In genomic region chr11:37277896-37278465, GRCh38 we compare ENCODE assay signal across 37 cellular contexts.
"Had no signal": no experiment of that assay in that cellular context is flagged by ENCODE, and none has a peak within 500 bp of the region (broad histone marks: within the 10 kb centered on the region; RNA-seq: fewer than 3 reads in every experiment).

No MANE protein-coding gene starts in this region.

- H3K9me3 Mint-ChIP-seq: activated naive CD8-positive, alpha-beta T cell treated with anti-CD3 and anti-CD28 coated beads for 36 hours had no signal

- H3K4me1 ChIP-seq: adrenal gland, ascending aorta, body of pancreas, breast epithelium had no signal

- H3K36me3 Mint-ChIP-seq: activated naive CD4-positive, alpha-beta T cell treated with anti-CD3 and anti-CD28 coated beads, Interleukin-2, amount 10 ng/mL, durations not matched to agents 7 days and 5 days; activated naive CD4-positive, alpha-beta T cell treated with anti-CD3 and anti-CD28 coated beads, Interleukin-2, amount 50 U/mL, for 24 hours; activated naive CD4-positive, alpha-beta T cell treated with anti-CD3 and anti-CD28 coated beads, Interleukin-2, amount 50 U/mL, for 72 hours; activated naive CD8-positive, alpha-beta T cell; activated naive CD8-positive, alpha-beta T cell treated with anti-CD3 and anti-CD28 coated beads for 36 hours; activated naive CD8-positive, alpha-beta T cell treated with anti-CD3 and anti-CD28 coated beads, Interleukin-2, amount 10 ng/mL, durations not matched to agents 7 days and 5 days; brain had no signal

- H3K4me3 Mint-ChIP-seq: activated naive CD4-positive, alpha-beta T cell treated with anti-CD3 and anti-CD28 coated beads for 36 hours; activated naive CD4-positive, alpha-beta T cell treated with anti-CD3 and anti-CD28 coated beads, Interleukin-2, amount 10 ng/mL, durations not matched to agents 7 days and 5 days; activated naive CD4-positive, alpha-beta T cell treated with anti-CD3 and anti-CD28 coated beads, Interleukin-2, amount 50 U/mL, for 24 hours; activated naive CD8-positive, alpha-beta T cell; activated naive CD8-positive, alpha-beta T cell treated with anti-CD3 and anti-CD28 coated beads for 36 hours; activated naive CD8-positive, alpha-beta T cell treated with anti-CD3 and anti-CD28 coated beads, Interleukin-2, amount 10 ng/mL, durations not matched to agents 7 days and 5 days; activated naive CD8-positive, alpha-beta T cell treated with anti-CD3 and anti-CD28 coated beads, Interleukin-2, amount 50 U/mL, for 24 hours; activated T-cell treated with anti-CD3 and anti-CD28 coated beads, Interleukin-2, amount 50 U/mL, for 24 hours; activated T-cell treated with anti-CD3 and anti-CD28 coated beads, Interleukin-2, amount 50 U/mL, for 4 hours; activated T-cell treated with anti-CD3 and anti-CD28 coated beads, Interleukin-2, amount 50 U/mL, for 72 hours; activated T-helper 1 cell treated with anti-CD3 and anti-CD28 coated beads, Interleukin-12 subunit alpha, Interleukin-12 subunit beta, Interleukin-2, Interleukin-4 antibody, amounts not matched to agents 30 ng/mL and 10 ng/mL and 1 ng/mL, durations not matched to agents 14 hours and 24 hours and 36 hours; activated T-helper 17 cell treated with anti-CD3 and anti-CD28 coated beads, Interleukin-2, amount 50 U/mL, for 72 hours; brain; central memory CD8-positive, alpha-beta T cell had no signal

- DNase-seq: activated effector memory CD4-positive, alpha-beta T cell treated with anti-CD3 and anti-CD28 coated beads, Interleukin-2, amount 50 U/mL, for 16 hours; activated effector memory CD4-positive, alpha-beta T cell treated with Interleukin-2 at 50 U/mL for 16 hours; activated gamma-delta T cell; activated gamma-delta T cell treated with Interleukin-2 at 50 U/mL for 16 hours; activated naive CD4-positive, alpha-beta T cell; activated naive CD4-positive, alpha-beta T cell treated with anti-CD3 and anti-CD28 coated beads for 36 hours; activated naive CD4-positive, alpha-beta T cell treated with anti-CD3 and anti-CD28 coated beads, Interleukin-2, amount 10 ng/mL, durations not matched to agents 7 days and 5 days; activated naive CD4-positive, alpha-beta T cell treated with anti-CD3 and anti-CD28 coated beads, Interleukin-2, amount 50 U/mL, for 16 hours; activated naive CD4-positive, alpha-beta T cell treated with Interleukin-2 at 50 U/mL for 16 hours; activated naive CD8-positive, alpha-beta T cell treated with anti-CD3 and anti-CD28 coated beads for 36 hours; activated naive CD8-positive, alpha-beta T cell treated with anti-CD3 and anti-CD28 coated beads, Interleukin-2, amount 10 ng/mL, durations not matched to agents 7 days and 5 days; activated naive CD8-positive, alpha-beta T cell treated with anti-CD3 and anti-CD28 coated beads, Interleukin-2, amount 50 U/mL, for 24 hours; activated T-cell treated with anti-CD3 and anti-CD28 coated beads, Interleukin-2, amount 50 U/mL, for 24 hours; activated T-cell treated with anti-CD3 and anti-CD28 coated beads, Interleukin-2, amount 50 U/mL, for 4 hours; activated T-cell treated with anti-CD3 and anti-CD28 coated beads, Interleukin-2, amount 50 U/mL, for 48 hours; activated T-cell treated with anti-CD3 and anti-CD28 coated beads, Interleukin-2, amount 50 U/mL, for 72 hours; adrenal gland; amniotic stem cell; amygdala; anterior cingulate cortex; aorta; body of pancreas; brain microvascular endothelial cell; caudate nucleus; central memory CD4-positive, alpha-beta T cell; cerebellar nuclear complex had no signal

- H3K27me3 ChIP-seq: adrenal gland, ascending aorta, body of pancreas, brain microvascular endothelial cell, breast epithelium, cardiac muscle cell had no signal

- ATAC-seq: activated naive CD4-positive, alpha-beta T cell treated with anti-CD3 and anti-CD28 coated beads, Interleukin-2, amount 50 U/mL, for 72 hours; activated naive CD8-positive, alpha-beta T cell treated with anti-CD3 and anti-CD28 coated beads, Interleukin-2, amount 50 U/mL, for 24 hours; activated T-cell treated with anti-CD3 and anti-CD28 coated beads, Interleukin-2, amount 50 U/mL, for 4 hours; activated T-cell treated with anti-CD3 and anti-CD28 coated beads, Interleukin-2, amount 50 U/mL, for 72 hours; activated T-helper 17 cell treated with anti-CD3 and anti-CD28 coated beads, Interleukin-2, amount 50 U/mL, for 72 hours; body of pancreas had no signal

- H3K27ac Mint-ChIP-seq: activated naive CD4-positive, alpha-beta T cell treated with anti-CD3 and anti-CD28 coated beads for 36 hours; activated naive CD4-positive, alpha-beta T cell treated with anti-CD3 and anti-CD28 coated beads, Interleukin-2, amount 10 ng/mL, durations not matched to agents 7 days and 5 days; activated naive CD4-positive, alpha-beta T cell treated with anti-CD3 and anti-CD28 coated beads, Interleukin-2, amount 50 U/mL, for 24 hours; activated naive CD4-positive, alpha-beta T cell treated with anti-CD3 and anti-CD28 coated beads, Interleukin-2, amount 50 U/mL, for 72 hours; activated naive CD8-positive, alpha-beta T cell; activated naive CD8-positive, alpha-beta T cell treated with anti-CD3 and anti-CD28 coated beads for 36 hours; activated naive CD8-positive, alpha-beta T cell treated with anti-CD3 and anti-CD28 coated beads, Interleukin-2, amount 10 ng/mL, durations not matched to agents 7 days and 5 days; activated naive CD8-positive, alpha-beta T cell treated with anti-CD3 and anti-CD28 coated beads, Interleukin-2, amount 50 U/mL, for 24 hours; activated T-cell treated with anti-CD3 and anti-CD28 coated beads, Interleukin-2, amount 50 U/mL, for 24 hours; activated T-cell treated with anti-CD3 and anti-CD28 coated beads, Interleukin-2, amount 50 U/mL, for 72 hours; activated T-helper 1 cell treated with anti-CD3 and anti-CD28 coated beads, Interleukin-12 subunit alpha, Interleukin-12 subunit beta, Interleukin-2, Interleukin-4 antibody, amounts not matched to agents 30 ng/mL and 10 ng/mL and 1 ng/mL, durations not matched to agents 14 hours and 24 hours and 36 hours; activated T-helper 17 cell treated with anti-CD3 and anti-CD28 coated beads, Interleukin-2, amount 50 U/mL, for 72 hours; activated T-helper 2 cell treated with anti-CD3 and anti-CD28 coated beads, Interferon-gamma antibody, Interleukin-2, Interleukin-4, amounts not matched to agents 10 μg/mL and 5 μg/mL and 100 μg/mL, durations not matched to agents 14 hours and 24 hours and 36 hours; brain had no signal

- H3K4me3 ChIP-seq: adrenal gland, ascending aorta, body of pancreas, breast epithelium, cardiac muscle cell had no signal

- H3K27ac ChIP-seq: adrenal gland, ascending aorta, body of pancreas, brain microvascular endothelial cell, breast epithelium had no signal

- H3K9me3 ChIP-seq: adrenal gland, ascending aorta, body of pancreas, breast epithelium had no signal

- H3K27me3 Mint-ChIP-seq: activated naive CD4-positive, alpha-beta T cell treated with anti-CD3 and anti-CD28 coated beads, Interleukin-2, amount 10 ng/mL, durations not matched to agents 7 days and 5 days; activated naive CD4-positive, alpha-beta T cell treated with anti-CD3 and anti-CD28 coated beads, Interleukin-2, amount 50 U/mL, for 24 hours; activated naive CD8-positive, alpha-beta T cell; activated naive CD8-positive, alpha-beta T cell treated with anti-CD3 and anti-CD28 coated beads for 36 hours; activated naive CD8-positive, alpha-beta T cell treated with anti-CD3 and anti-CD28 coated beads, Interleukin-2, amount 10 ng/mL, durations not matched to agents 7 days and 5 days; activated naive CD8-positive, alpha-beta T cell treated with anti-CD3 and anti-CD28 coated beads, Interleukin-2, amount 50 U/mL, for 24 hours; activated T-cell treated with anti-CD3 and anti-CD28 coated beads, Interleukin-2, amount 50 U/mL, for 24 hours; activated T-helper 17 cell treated with anti-CD3 and anti-CD28 coated beads, Interleukin-2, amount 50 U/mL, for 72 hours; central memory CD8-positive, alpha-beta T cell had no signal

- H3K36me3 ChIP-seq: adrenal gland, ascending aorta, brain microvascular endothelial cell, breast epithelium, cardiac muscle cell had no signal

- H3K4me1 Mint-ChIP-seq: activated naive CD4-positive, alpha-beta T cell treated with anti-CD3 and anti-CD28 coated beads, Interleukin-2, amount 10 ng/mL, durations not matched to agents 7 days and 5 days; activated naive CD4-positive, alpha-beta T cell treated with anti-CD3 and anti-CD28 coated beads, Interleukin-2, amount 50 U/mL, for 24 hours; activated naive CD8-positive, alpha-beta T cell treated with anti-CD3 and anti-CD28 coated beads for 36 hours; activated naive CD8-positive, alpha-beta T cell treated with anti-CD3 and anti-CD28 coated beads, Interleukin-2, amount 10 ng/mL, durations not matched to agents 7 days and 5 days; activated naive CD8-positive, alpha-beta T cell treated with anti-CD3 and anti-CD28 coated beads, Interleukin-2, amount 50 U/mL, for 24 hours; activated T-helper 17 cell treated with anti-CD3 and anti-CD28 coated beads, Interleukin-2, amount 50 U/mL, for 72 hours; brain; central memory CD8-positive, alpha-beta T cell had no signal
